ENCODE assay signal across 9 cellular contexts in genomic region chr20:5316188-5317158, GRCh38. TPM values are rescaled to one million over a fixed set of nuclear protein-coding genes. Genes with fewer than 3 reads are reported as not detected.
DNase-seq lines count a peak whose midpoint lies in the region; ATAC-seq and TF ChIP-seq lines count a peak whose summit lies in the region.
"Had no signal": no experiment of that assay in that cellular context is flagged by ENCODE, and none has a peak within 500 bp of the region (broad histone marks: within the 10 kb centered on the region; RNA-seq: fewer than 3 reads in every experiment).

PROKR2 (minus strand) TSS chr20:5316954; CDS start chr20:5314369, 2,585 bp downstream.

- H3K4me3 ChIP-seq in left ventricle myocardium inferior, result peak within 1 kb of the TSS; percentile 53
- peak within 1 kb of the TSS; percentile 35 for H3K4me3 ChIP-seq in WERI-Rb-1 (ENCODE audit: low read depth, low read length)
- H3K4me3 ChIP-seq in upper lobe of left lung, result peak within 1 kb of the TSS in 3 of 4 donors; percentile 12 to 30 (median 15)
- H3K4me3 ChIP-seq in MG63, result no peak within 1 kb of the TSS

- 1% methylated on average over 35 to 54 of the region's 92 CpGs for WGBS in upper lobe of left lung, 2 donors

- H3K36me3 Mint-ChIP-seq in immature natural killer cell, result no peaks in the 10 kb centered on the region

- DNase-seq in left ventricle myocardium inferior (no peak), Right ventricle myocardium inferior (ENCODE audit: missing footprints) (no peak), WERI-Rb-1 (peak; percentile 58), immature natural killer cell (no peak), upper lobe of left lung (peak in 1 of 2 donors; percentile 81), MG63 (no peak)
- DNase-seq in stimulated activated naive CD4-positive, alpha-beta T cell treated with Interleukin-2 at 50 U/mL for 16 hours (lab: John Stamatoyannopoulos, UW), result no peak
- DNase-seq: Calu3 had no signal

- H3K27me3 ChIP-seq in left ventricle myocardium inferior (ENCODE audit: low read depth) (peaks cover 88% of the 10 kb centered on the region), WERI-Rb-1 (ENCODE audit: insufficient read depth, low read depth, severe bottlenecking) (peaks cover 80% of the 10 kb centered on the region), upper lobe of left lung (peaks cover 0 to 20% (median 3%) of the 10 kb centered on the region in 4 donors), MG63 (peaks cover 6% of the 10 kb centered on the region)

- H3K27ac Mint-ChIP-seq in immature natural killer cell, result no peak within 1 kb of the TSS

- H3K4me1 Mint-ChIP-seq in immature natural killer cell, result peaks cover 0 to 2% of the 10 kb centered on the region in 2 donors

- H3K27me3 Mint-ChIP-seq in immature natural killer cell (ENCODE audit: low read depth in 3 of 3), result peaks cover 7 to 22% (median 11%) of the 10 kb centered on the region in 3 donors

- H3K27ac ChIP-seq in left ventricle myocardium inferior (replicated peaks), result no peak within 1 kb of the TSS
- no peak within 1 kb of the TSS for H3K27ac ChIP-seq in WERI-Rb-1
- H3K27ac ChIP-seq in upper lobe of left lung, result no peak within 1 kb of the TSS

- ATAC-seq in Right ventricle myocardium inferior (no peak), upper lobe of left lung (ENCODE audit: low FRiP score in 2 of 2) (peak in 1 of 2 donors; percentile 23), HG02852 (IDR thresholded peaks at IDR 0.05; ENCODE audit: unreplicated experiment) (no peak)

- TF ChIP-seq CTCF in left ventricle myocardium inferior (IDR thresholded peaks at IDR 0.05; ENCODE audit: borderline replicate concordance) (peak; percentile 23), WERI-Rb-1 (IDR thresholded peaks at IDR 0.05; ENCODE audit: low read depth, low read length) (peak; percentile 46; the same call in 1 of the 2 replicates), upper lobe of left lung (IDR thresholded peaks at IDR 0.05) (no peak)

- H3K4me1 ChIP-seq in left ventricle myocardium inferior (peaks cover 11% of the 10 kb centered on the region), upper lobe of left lung (peaks cover 0 to 10% (median 6%) of the 10 kb centered on the region in 4 donors)

- no peak for TF ChIP-seq POLR2A in upper lobe of left lung (IDR thresholded peaks at IDR 0.05)

- H3K9me3 ChIP-seq in left ventricle myocardium inferior (replicated peaks) (no peaks in the 10 kb centered on the region), WERI-Rb-1 (ENCODE audit: severe bottlenecking) (peaks cover 5% of the 10 kb centered on the region), upper lobe of left lung (no peaks in the 10 kb centered on the region), MG63 (no peaks in the 10 kb centered on the region)

- intact Hi-C loops in left ventricle myocardium inferior (cut with micrococcal nuclease) (no loop called here), Right ventricle myocardium inferior (cut with DNase I) (no loop called here)

- H3K36me3 ChIP-seq in left ventricle myocardium inferior, result no peaks in the 10 kb centered on the region
- H3K36me3 ChIP-seq in WERI-Rb-1, result no peaks in the 10 kb centered on the region
- no peaks in the 10 kb centered on the region for H3K36me3 ChIP-seq in upper lobe of left lung
- no peaks in the 10 kb centered on the region for H3K36me3 ChIP-seq in MG63

- peak within 1 kb of the TSS; percentile 24 to 63 (median 42) for H3K4me3 Mint-ChIP-seq in immature natural killer cell

- no peak for TF ChIP-seq EP300 in upper lobe of left lung (IDR thresholded peaks at IDR 0.05)

- H3K9me3 Mint-ChIP-seq in immature natural killer cell, result no peaks in the 10 kb centered on the region

RNA-seq across cellular contexts. Expression of gene PROKR2, which starts in this region (rescaled TPM):
- total RNA-seq in left ventricle myocardium inferior, result not detected
- not detected for total RNA-seq in Right ventricle myocardium inferior
- polyA plus RNA-seq in immature natural killer cell, result not detected
- total RNA-seq in upper lobe of left lung, result not detected
- total RNA-seq in MG63 (2014; rRNA removed; shearing (Covaris generic); ENCODE audit: low replicate concordance), result not detected in 2 replicates
- total RNA-seq: Calu3 had no signal

Comparison
In these comparisons a context has a peak if more than half of its experiments do, and no peak if none do; other contexts are left out.
1. CTCF ChIP-seq: peak in left ventricle myocardium inferior (single experiment) and WERI-Rb-1 (single experiment); none in upper lobe of left lung (0 of 6).